Comparison of ENCODE assay signal across 1 cellular context in genomic region chr1:42845866-42846256, GRCh38.
TF ChIP-seq lines count a peak whose summit lies in the region.

No MANE protein-coding gene starts in this region.

TF ChIP-seq in endothelial cell of umbilical vein, 7 proteins besides CTCF, POLR2A, EP300 and RAD21:
- TF ChIP-seq GATA2 (IDR thresholded peaks at IDR 0.05; ENCODE audit: insufficient read depth, insufficient read length, low read depth, low read length) (no peak), EZH2 (IDR thresholded peaks at IDR 0.05; ENCODE audit: borderline replicate concordance, low read depth, low read length, severe bottlenecking) (no peak), JUN (IDR thresholded peaks at IDR 0.05; ENCODE audit: borderline replicate concordance, insufficient read depth, insufficient read length, low read depth) (no peak), FOS (IDR thresholded peaks at IDR 0.05; ENCODE audit: borderline replicate concordance, insufficient read depth, low read length) (no peak), MAX (IDR thresholded peaks at IDR 0.05; ENCODE audit: insufficient read depth, insufficient read length) (no peak), MYC (IDR thresholded peaks at IDR 0.05; ENCODE audit: low read depth, low read length) (no peak), POLR2AphosphoS5 (IDR thresholded peaks at IDR 0.05; ENCODE audit: insufficient read depth, low read depth, low read length) (no peak)
